1 cellular context compared by ENCODE assay signal in genomic region chr1:109090415-109091195, GRCh38.
TF ChIP-seq lines count a peak whose summit lies in the region.

TMEM167B (plus strand) TSS chr1:109090764; CDS start chr1:109090873, 109 bp downstream.

TF ChIP-seq in WTC11, 78 proteins besides CTCF, POLR2A, EP300 and RAD21 (continued from another document and continues in another):
- TF ChIP-seq, protein P1, sequence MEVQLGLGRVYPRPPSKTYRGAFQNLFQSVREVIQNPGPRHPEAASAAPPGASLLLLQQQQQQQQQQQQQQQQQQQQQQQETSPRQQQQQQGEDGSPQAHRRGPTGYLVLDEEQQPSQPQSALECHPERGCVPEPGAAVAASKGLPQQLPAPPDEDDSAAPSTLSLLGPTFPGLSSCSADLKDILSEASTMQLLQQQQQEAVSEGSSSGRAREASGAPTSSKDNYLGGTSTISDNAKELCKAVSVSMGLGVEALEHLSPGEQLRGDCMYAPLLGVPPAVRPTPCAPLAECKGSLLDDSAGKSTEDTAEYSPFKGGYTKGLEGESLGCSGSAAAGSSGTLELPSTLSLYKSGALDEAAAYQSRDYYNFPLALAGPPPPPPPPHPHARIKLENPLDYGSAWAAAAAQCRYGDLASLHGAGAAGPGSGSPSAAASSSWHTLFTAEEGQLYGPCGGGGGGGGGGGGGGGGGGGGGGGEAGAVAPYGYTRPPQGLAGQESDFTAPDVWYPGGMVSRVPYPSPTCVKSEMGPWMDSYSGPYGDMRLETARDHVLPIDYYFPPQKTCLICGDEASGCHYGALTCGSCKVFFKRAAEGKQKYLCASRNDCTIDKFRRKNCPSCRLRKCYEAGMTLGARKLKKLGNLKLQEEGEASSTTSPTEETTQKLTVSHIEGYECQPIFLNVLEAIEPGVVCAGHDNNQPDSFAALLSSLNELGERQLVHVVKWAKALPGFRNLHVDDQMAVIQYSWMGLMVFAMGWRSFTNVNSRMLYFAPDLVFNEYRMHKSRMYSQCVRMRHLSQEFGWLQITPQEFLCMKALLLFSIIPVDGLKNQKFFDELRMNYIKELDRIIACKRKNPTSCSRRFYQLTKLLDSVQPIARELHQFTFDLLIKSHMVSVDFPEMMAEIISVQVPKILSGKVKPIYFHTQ (CRISPR knock-in tag; IDR thresholded peaks at IDR 0.05): no peak
- TF ChIP-seq MYBL2 (CRISPR knock-in tag; IDR thresholded peaks at IDR 0.05): peak; percentile 59; the same call in 1 of the 2 replicates
- no peak for TF ChIP-seq TP53 (CRISPR knock-in tag; IDR thresholded peaks at IDR 0.05)
- TF ChIP-seq ZNF138 (CRISPR knock-in tag; conservative IDR thresholded peaks at IDR 0.05): no peak
- no peak for TF ChIP-seq JAZF1 (CRISPR knock-in tag; IDR thresholded peaks at IDR 0.05)
- TF ChIP-seq, protein P2, sequence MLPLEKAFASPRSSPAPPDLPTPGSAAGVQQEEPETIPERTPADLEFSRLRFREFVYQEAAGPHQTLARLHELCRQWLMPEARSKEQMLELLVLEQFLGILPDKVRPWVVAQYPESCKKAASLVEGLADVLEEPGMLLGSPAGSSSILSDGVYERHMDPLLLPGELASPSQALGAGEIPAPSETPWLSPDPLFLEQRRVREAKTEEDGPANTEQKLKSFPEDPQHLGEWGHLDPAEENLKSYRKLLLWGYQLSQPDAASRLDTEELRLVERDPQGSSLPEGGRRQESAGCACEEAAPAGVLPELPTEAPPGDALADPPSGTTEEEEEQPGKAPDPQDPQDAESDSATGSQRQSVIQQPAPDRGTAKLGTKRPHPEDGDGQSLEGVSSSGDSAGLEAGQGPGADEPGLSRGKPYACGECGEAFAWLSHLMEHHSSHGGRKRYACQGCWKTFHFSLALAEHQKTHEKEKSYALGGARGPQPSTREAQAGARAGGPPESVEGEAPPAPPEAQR (CRISPR knock-in tag; IDR thresholded peaks at IDR 0.05): no peak
- no peak for TF ChIP-seq USF2 (CRISPR knock-in tag; IDR thresholded peaks at IDR 0.05)
- no peak for TF ChIP-seq FOXJ3 (CRISPR knock-in tag; IDR thresholded peaks at IDR 0.05; ENCODE audit: borderline replicate concordance)
- TF ChIP-seq MXD4 (CRISPR knock-in tag; IDR thresholded peaks at IDR 0.05; ENCODE audit: borderline replicate concordance): no peak
- no peak for TF ChIP-seq NR1H2 (CRISPR knock-in tag; IDR thresholded peaks at IDR 0.05)
- TF ChIP-seq IRF2 (CRISPR knock-in tag; IDR thresholded peaks at IDR 0.05; ENCODE audit: borderline replicate concordance, low read depth): no peak
- TF ChIP-seq NFYB (CRISPR knock-in tag; conservative IDR thresholded peaks at IDR 0.05; ENCODE audit: low read depth): no peak
- TF ChIP-seq ZNF423 (CRISPR knock-in tag; IDR thresholded peaks at IDR 0.05): no peak
- peak; percentile 49; the same call in 1 of the 2 replicates for TF ChIP-seq E2F5 (CRISPR knock-in tag; IDR thresholded peaks at IDR 0.05)
- TF ChIP-seq, protein P3, sequence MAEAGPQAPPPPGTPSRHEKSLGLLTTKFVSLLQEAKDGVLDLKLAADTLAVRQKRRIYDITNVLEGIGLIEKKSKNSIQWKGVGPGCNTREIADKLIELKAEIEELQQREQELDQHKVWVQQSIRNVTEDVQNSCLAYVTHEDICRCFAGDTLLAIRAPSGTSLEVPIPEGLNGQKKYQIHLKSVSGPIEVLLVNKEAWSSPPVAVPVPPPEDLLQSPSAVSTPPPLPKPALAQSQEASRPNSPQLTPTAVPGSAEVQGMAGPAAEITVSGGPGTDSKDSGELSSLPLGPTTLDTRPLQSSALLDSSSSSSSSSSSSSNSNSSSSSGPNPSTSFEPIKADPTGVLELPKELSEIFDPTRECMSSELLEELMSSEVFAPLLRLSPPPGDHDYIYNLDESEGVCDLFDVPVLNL (CRISPR knock-in tag; IDR thresholded peaks at IDR 0.05; ENCODE audit: borderline replicate concordance, low read depth): no peak
- TF ChIP-seq FOXK1 (CRISPR knock-in tag; IDR thresholded peaks at IDR 0.05): peak; percentile 99
- TF ChIP-seq ZNF416 (CRISPR knock-in tag; IDR thresholded peaks at IDR 0.05): peak; percentile 31; the same call in 1 of the 2 replicates
- TF ChIP-seq EMX1 (CRISPR knock-in tag; IDR thresholded peaks at IDR 0.05): no peak
- peak; percentile 78 for TF ChIP-seq GABPB1 (CRISPR knock-in tag; IDR thresholded peaks at IDR 0.05)
- TF ChIP-seq PRDM15 (CRISPR knock-in tag; IDR thresholded peaks at IDR 0.05): 0 out of 2 replicates have a peak, but pooled peaks have one; percentile 22
- TF ChIP-seq, protein P4, sequence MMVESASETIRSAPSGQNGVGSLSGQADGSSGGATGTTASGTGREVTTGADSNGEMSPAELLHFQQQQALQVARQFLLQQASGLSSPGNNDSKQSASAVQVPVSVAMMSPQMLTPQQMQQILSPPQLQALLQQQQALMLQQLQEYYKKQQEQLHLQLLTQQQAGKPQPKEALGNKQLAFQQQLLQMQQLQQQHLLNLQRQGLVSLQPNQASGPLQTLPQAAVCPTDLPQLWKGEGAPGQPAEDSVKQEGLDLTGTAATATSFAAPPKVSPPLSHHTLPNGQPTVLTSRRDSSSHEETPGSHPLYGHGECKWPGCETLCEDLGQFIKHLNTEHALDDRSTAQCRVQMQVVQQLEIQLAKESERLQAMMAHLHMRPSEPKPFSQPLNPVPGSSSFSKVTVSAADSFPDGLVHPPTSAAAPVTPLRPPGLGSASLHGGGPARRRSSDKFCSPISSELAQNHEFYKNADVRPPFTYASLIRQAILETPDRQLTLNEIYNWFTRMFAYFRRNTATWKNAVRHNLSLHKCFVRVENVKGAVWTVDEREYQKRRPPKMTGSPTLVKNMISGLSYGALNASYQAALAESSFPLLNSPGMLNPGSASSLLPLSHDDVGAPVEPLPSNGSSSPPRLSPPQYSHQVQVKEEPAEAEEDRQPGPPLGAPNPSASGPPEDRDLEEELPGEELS (CRISPR knock-in tag; IDR thresholded peaks at IDR 0.05): peak; percentile 85
- peak; percentile 51; the same call in 1 of the 2 replicates for TF ChIP-seq JUN (CRISPR knock-in tag; IDR thresholded peaks at IDR 0.05)
- peak; percentile 65; the same call in 1 of the 2 replicates for TF ChIP-seq IRF1 (CRISPR knock-in tag; IDR thresholded peaks at IDR 0.05)
- TF ChIP-seq NR3C1 (CRISPR knock-in tag; conservative IDR thresholded peaks at IDR 0.05; ENCODE audit: low read depth): no peak
- TF ChIP-seq ZNF532 (CRISPR knock-in tag; IDR thresholded peaks at IDR 0.05; ENCODE audit: borderline replicate concordance): no peak
- no peak for TF ChIP-seq PRRX2 (CRISPR knock-in tag; IDR thresholded peaks at IDR 0.05)
- TF ChIP-seq, protein P5, sequence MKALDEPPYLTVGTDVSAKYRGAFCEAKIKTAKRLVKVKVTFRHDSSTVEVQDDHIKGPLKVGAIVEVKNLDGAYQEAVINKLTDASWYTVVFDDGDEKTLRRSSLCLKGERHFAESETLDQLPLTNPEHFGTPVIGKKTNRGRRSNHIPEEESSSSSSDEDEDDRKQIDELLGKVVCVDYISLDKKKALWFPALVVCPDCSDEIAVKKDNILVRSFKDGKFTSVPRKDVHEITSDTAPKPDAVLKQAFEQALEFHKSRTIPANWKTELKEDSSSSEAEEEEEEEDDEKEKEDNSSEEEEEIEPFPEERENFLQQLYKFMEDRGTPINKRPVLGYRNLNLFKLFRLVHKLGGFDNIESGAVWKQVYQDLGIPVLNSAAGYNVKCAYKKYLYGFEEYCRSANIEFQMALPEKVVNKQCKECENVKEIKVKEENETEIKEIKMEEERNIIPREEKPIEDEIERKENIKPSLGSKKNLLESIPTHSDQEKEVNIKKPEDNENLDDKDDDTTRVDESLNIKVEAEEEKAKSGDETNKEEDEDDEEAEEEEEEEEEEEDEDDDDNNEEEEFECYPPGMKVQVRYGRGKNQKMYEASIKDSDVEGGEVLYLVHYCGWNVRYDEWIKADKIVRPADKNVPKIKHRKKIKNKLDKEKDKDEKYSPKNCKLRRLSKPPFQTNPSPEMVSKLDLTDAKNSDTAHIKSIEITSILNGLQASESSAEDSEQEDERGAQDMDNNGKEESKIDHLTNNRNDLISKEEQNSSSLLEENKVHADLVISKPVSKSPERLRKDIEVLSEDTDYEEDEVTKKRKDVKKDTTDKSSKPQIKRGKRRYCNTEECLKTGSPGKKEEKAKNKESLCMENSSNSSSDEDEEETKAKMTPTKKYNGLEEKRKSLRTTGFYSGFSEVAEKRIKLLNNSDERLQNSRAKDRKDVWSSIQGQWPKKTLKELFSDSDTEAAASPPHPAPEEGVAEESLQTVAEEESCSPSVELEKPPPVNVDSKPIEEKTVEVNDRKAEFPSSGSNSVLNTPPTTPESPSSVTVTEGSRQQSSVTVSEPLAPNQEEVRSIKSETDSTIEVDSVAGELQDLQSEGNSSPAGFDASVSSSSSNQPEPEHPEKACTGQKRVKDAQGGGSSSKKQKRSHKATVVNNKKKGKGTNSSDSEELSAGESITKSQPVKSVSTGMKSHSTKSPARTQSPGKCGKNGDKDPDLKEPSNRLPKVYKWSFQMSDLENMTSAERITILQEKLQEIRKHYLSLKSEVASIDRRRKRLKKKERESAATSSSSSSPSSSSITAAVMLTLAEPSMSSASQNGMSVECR (CRISPR knock-in tag; IDR thresholded peaks at IDR 0.05; ENCODE audit: borderline replicate concordance): peak; percentile 70; the same call in 1 of the 2 replicates
- peak; percentile 94 for TF ChIP-seq ETV6 (CRISPR knock-in tag; IDR thresholded peaks at IDR 0.05)
- TF ChIP-seq ZNF232 (CRISPR knock-in tag; IDR thresholded peaks at IDR 0.05): peak; percentile 59; the same call in 1 of the 2 replicates
- TF ChIP-seq OVOL2 (CRISPR knock-in tag; IDR thresholded peaks at IDR 0.05; ENCODE audit: borderline replicate concordance): no peak
- TF ChIP-seq CREM (CRISPR knock-in tag; IDR thresholded peaks at IDR 0.05): peak; percentile 86
